Comparison of ENCODE assay signal across 1 cellular context in genomic region chr11:61974766-61975631, GRCh38.
TF ChIP-seq lines count a peak whose summit lies in the region.

No MANE protein-coding gene starts in this region.

TF ChIP-seq in H1, 55 proteins besides CTCF, POLR2A, EP300 and RAD21:
- TF ChIP-seq CHD1 (IDR thresholded peaks at IDR 0.05; ENCODE audit: low read depth, low read length) (no peak), POU5F1 (IDR thresholded peaks at IDR 0.05; ENCODE audit: low read depth, low read length) (no peak), GABPA (IDR thresholded peaks at IDR 0.05; ENCODE audit: borderline replicate concordance, insufficient read depth, low read length) (no peak), CEBPB (IDR thresholded peaks at IDR 0.05; ENCODE audit: low read depth, low read length) (no peak), CREB1 (IDR thresholded peaks at IDR 0.05) (no peak), EZH2 (IDR thresholded peaks at IDR 0.05; ENCODE audit: low read depth, low read length, severe bottlenecking) (no peak), E2F6 (IDR thresholded peaks at IDR 0.05) (no peak)
TF ChIP-seq in H1: peak in this region for 0.
